8 cellular contexts compared by ENCODE assay signal in the genomic region with DNA sequence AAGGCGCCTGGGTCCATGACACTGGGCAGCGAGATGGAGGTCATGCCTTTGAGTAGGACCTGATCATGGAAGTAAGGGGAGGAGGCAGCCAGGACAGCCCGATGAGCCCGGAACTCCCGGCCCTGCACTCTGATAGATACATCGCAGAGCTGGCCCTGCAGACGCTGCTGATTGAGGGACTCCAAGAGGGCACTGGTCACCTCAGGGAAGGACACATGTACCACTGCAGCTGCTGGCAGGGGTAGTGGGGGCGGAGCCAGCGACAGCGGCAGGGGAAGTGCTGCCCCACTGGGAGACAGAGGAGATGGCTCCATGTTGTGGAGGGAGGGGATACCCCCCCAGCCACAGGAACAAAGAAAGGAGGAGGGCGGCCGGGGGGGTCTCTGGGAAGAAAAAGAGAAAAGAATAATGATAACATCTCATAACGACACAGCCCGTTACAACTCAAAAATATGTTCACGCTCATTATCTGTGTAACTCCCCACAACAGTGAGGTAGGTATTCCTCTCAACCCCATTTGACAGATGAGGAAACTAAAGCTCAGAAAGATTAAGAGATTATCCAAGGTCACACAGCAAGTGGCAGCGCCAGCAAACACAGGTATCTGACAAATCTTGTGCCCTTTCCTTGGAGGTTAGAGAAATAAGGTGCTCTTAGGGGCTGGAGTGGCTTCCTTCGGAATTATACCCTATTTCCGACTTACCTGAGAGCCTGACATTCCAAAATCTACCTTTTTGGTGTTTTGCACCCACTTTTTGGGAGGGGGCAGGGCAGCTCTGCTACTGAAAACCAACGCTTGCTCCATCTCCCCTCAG. TPM values are rescaled to one million over a fixed set of nuclear protein-coding genes. Genes with fewer than 3 reads are reported as not detected.
DNase-seq lines count a peak whose midpoint lies in the region; FAIRE-seq and TF ChIP-seq lines count a peak whose summit lies in the region.

No MANE protein-coding gene starts in this region.

- intact Hi-C loops in esophagus muscularis mucosa (cut with DNase I) = no loop called here

- TF ChIP-seq CTCF in GM06990 (IDR thresholded peaks at IDR 0.05; ENCODE audit: insufficient read depth, low read length, poor library complexity, severe bottlenecking) (no peak), esophagus muscularis mucosa (IDR thresholded peaks at IDR 0.05) (no peak)

- H3K4me1 ChIP-seq in esophagus muscularis mucosa = peaks cover 53 to 85% (median 77%) of the 10 kb centered on the region in 4 donors

- no peak for DNase-seq in GM06990 (ENCODE audit: extremely low read depth, insufficient read length)
- no peak for DNase-seq in SK-N-MC (ENCODE audit: low read depth, low spot score)
- DNase-seq in esophagus muscularis mucosa (ENCODE audit: extremely low spot score) = no peak
- DNase-seq in pons (ENCODE audit: low spot score) = peak; percentile 25
- DNase-seq in activated effector memory CD4-positive, alpha-beta T cell treated with Interleukin-2 at 50 U/mL for 16 hours = no peak
- no peak for DNase-seq in NCI-H774 (lab: John Stamatoyannopoulos, UW)
- no peak for DNase-seq in stimulated activated CD4-positive, alpha-beta T cell treated with anti-CD3 and anti-CD28 coated beads, Interleukin-2, amount 100 ng/mL, for 48 hours
- DNase-seq in GM12891 (ENCODE audit: insufficient read length, low spot score) = no peak

- no peak overlapping the region for H3K9ac ChIP-seq in SK-N-MC (ENCODE audit: insufficient read length)

- H3K4me3 ChIP-seq in GM06990 (replicated peaks; ENCODE audit: low read depth, low read length) (peak overlapping the region; percentile 73), SK-N-MC (peak overlapping the region; percentile 92), esophagus muscularis mucosa (peak overlapping the region; percentile 59 to 74 (median 66))

- H3K36me3 ChIP-seq in GM06990 (ENCODE audit: control insufficient read depth, insufficient read depth, low read length) (peaks cover 25% of the 10 kb centered on the region), SK-N-MC (ENCODE audit: insufficient read depth, low read length) (peaks cover 33% of the 10 kb centered on the region), esophagus muscularis mucosa (peaks cover 27 to 40% (median 32%) of the 10 kb centered on the region in 4 donors)

- no peaks in the 10 kb centered on the region for H3K9me3 ChIP-seq in SK-N-MC (ENCODE audit: low read depth, low read length)
- no peaks in the 10 kb centered on the region for H3K9me3 ChIP-seq in esophagus muscularis mucosa

- 76% methylated on average over 19 of the region's 19 CpGs for WGBS in esophagus muscularis mucosa

- H3K27ac ChIP-seq in SK-N-MC = peak overlapping the region; percentile 54; the same call in 1 of the 2 replicates
- H3K27ac ChIP-seq in esophagus muscularis mucosa (replicated peaks in 1 of 4) = peak overlapping the region; percentile 84 to 95 (median 90)

- FAIRE-seq in GM12891 (lab: Jason Lieb, UNC) = no peak

- TF ChIP-seq POLR2A in esophagus muscularis mucosa (IDR thresholded peaks at IDR 0.05; ENCODE audit: low read depth) (no peak), GM12891 (IDR thresholded peaks at IDR 0.05; ENCODE audit: low read depth, low read length) (no peak)

- TF ChIP-seq EP300 in esophagus muscularis mucosa (IDR thresholded peaks at IDR 0.05) = no peak

- H3K27me3 ChIP-seq in GM06990 (replicated peaks; ENCODE audit: control insufficient read depth, insufficient read depth, low read length) = no peaks in the 10 kb centered on the region
- H3K27me3 ChIP-seq in esophagus muscularis mucosa = no peaks in the 10 kb centered on the region

TF ChIP-seq in GM12891, 5 proteins besides CTCF, POLR2A, EP300 and RAD21:
- TF ChIP-seq TAF1 (IDR thresholded peaks at IDR 0.05; ENCODE audit: low read depth, low read length) (no peak), POU2F2 (IDR thresholded peaks at IDR 0.05; ENCODE audit: low read depth, low read length) (no peak), SPI1 (IDR thresholded peaks at IDR 0.05; ENCODE audit: low read depth, low read length) (no peak), PAX5 (IDR thresholded peaks at IDR 0.05; ENCODE audit: insufficient read depth, low read length, severe bottlenecking) (no peak), POLR2AphosphoS5 (IDR thresholded peaks at IDR 0.05; ENCODE audit: low read depth, low read length) (no peak)

RNA-seq across cellular contexts. Expression of a gene that starts 0.7 kb away (rescaled TPM):
- total RNA-seq in esophagus muscularis mucosa = 10 to 100 TPM; 12.9 to 24.2 (median 15.8) TPM
- 8.5 TPM for polyA plus RNA-seq in GM12891 (2012; ENCODE audit: low read depth, missing spikeins)

RNA-seq across cellular contexts. Expression of a gene that starts 2.9 kb away (rescaled TPM):
- 100 to 1,000 TPM in 1 of 4 donors, 10 to 100 TPM in 3; 69.8 to 150 (median 86.6) TPM for total RNA-seq in esophagus muscularis mucosa
- 48.1 TPM for polyA plus RNA-seq in GM12891 (2012; ENCODE audit: low read depth, missing spikeins)

RNA-seq across cellular contexts. Expression of a gene that starts 5.9 kb away (rescaled TPM):
- total RNA-seq in esophagus muscularis mucosa = 10 to 100 TPM; 29.5 to 51.1 (median 40.9) TPM
- polyA plus RNA-seq in GM12891 (2012; ENCODE audit: low read depth, missing spikeins) = 35.0 TPM

RNA-seq across cellular contexts. Expression of a gene that starts 18.1 kb away (rescaled TPM):
- 10 to 100 TPM; 38.2 to 89.3 (median 65.3) TPM for total RNA-seq in esophagus muscularis mucosa
- polyA plus RNA-seq in GM12891 (2012; ENCODE audit: low read depth, missing spikeins) = 16.3 TPM

RNA-seq across cellular contexts. Expression of a gene that starts 27.4 kb away (rescaled TPM):
- 10 to 100 TPM; 29.1 to 54.2 (median 43.7) TPM for total RNA-seq in esophagus muscularis mucosa
- 143 TPM for polyA plus RNA-seq in GM12891 (2012; ENCODE audit: low read depth, missing spikeins)
